In the genomic region with DNA sequence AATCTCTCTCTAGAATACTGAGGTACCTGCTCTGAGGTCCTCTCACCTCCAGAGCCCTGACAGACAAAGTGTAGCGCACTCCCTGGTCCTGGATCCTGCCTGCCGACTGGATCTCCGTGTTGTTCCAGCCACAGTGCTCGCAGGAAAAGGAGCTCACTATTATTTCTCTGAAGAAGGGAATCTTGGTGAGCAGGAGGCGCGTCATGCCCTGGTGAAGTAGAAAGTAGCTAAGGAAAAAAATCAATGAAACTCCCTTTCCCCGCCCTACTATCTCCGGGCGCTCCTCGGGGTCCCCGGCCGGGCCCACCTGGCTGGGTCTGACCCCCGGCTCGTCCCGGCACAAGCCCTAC, we compare ENCODE assay signal across 8 cellular contexts. TPM values are rescaled to one million over a fixed set of nuclear protein-coding genes. Genes with fewer than 3 reads are reported as not detected.
DNase-seq lines count a peak whose midpoint lies in the region; ATAC-seq, FAIRE-seq and TF ChIP-seq lines count a peak whose summit lies in the region.

No MANE protein-coding gene starts in this region.

- ATAC-seq in naive B cell (ENCODE audit: low read depth in 2 of 2) (peak in 1 of 2 donors; percentile 15), GM19351 (IDR thresholded peaks at IDR 0.05; ENCODE audit: unreplicated experiment) (no peak)

- peak overlapping the region; percentile 82 for H3K4me3 ChIP-seq in choroid plexus epithelial cell (ENCODE audit: low read depth, low read length)

- H3K27me3 Mint-ChIP-seq in naive B cell: peaks cover 0 to 9% (median 0%) of the 10 kb centered on the region in 3 donors

- H3K9me3 Mint-ChIP-seq in naive B cell: no peaks in the 10 kb centered on the region

- peak overlapping the region; percentile 63 to 98 (median 89) for H3K27ac Mint-ChIP-seq in naive B cell

- DNase-seq in ELR (ENCODE audit: low read depth): peak; percentile 40
- no peak for DNase-seq in HTR-8/SVneo (ENCODE audit: insufficient read length, low spot score)
- DNase-seq in choroid plexus epithelial cell (ENCODE audit: low read depth): peak; percentile 10
- DNase-seq in naive B cell: no peak
- DNase-seq in HUDEP-2 (lab: John Stamatoyannopoulos, UW; ENCODE audit: unreplicated experiment in 76 of 76): no peak
- DNase-seq in SHP77 (lab: John Stamatoyannopoulos, UW): no peak
- no peak for DNase-seq in superior temporal gyrus (ENCODE audit: extremely low spot score)

- peaks cover 17 to 19% of the 10 kb centered on the region in 2 donors for H3K36me3 Mint-ChIP-seq in naive B cell

- peak overlapping the region; percentile 77 to 99 (median 96) for H3K4me3 Mint-ChIP-seq in naive B cell

- peak; percentile 33 for FAIRE-seq in HTR-8/SVneo (lab: Jason Lieb, UNC)

- no peak for TF ChIP-seq CTCF in choroid plexus epithelial cell (conservative IDR thresholded peaks at IDR 0.05; ENCODE audit: low read depth, low read length)

- peaks cover 22 to 41% (median 36%) of the 10 kb centered on the region in 3 donors for H3K4me1 Mint-ChIP-seq in naive B cell

RNA-seq across cellular contexts. Expression of gene ZPR1, which starts 0.4 kb away (rescaled TPM):
- 10 to 100 TPM; 36.9 to 51.1 (median 45.0) TPM for polyA plus RNA-seq in naive B cell (ENCODE audit: low read depth in 6 of 6)

RNA-seq across cellular contexts. Expression of gene APOA5, which starts 4.3 kb away (rescaled TPM):
- polyA plus RNA-seq in naive B cell (ENCODE audit: low read depth in 6 of 6): not detected

RNA-seq across cellular contexts. Expression of gene BUD13, which starts 14.6 kb away (rescaled TPM):
- polyA plus RNA-seq in naive B cell (ENCODE audit: low read depth in 6 of 6): 10 to 100 TPM in 4 of 6 donors, 1 to 10 TPM in 2; 5.0 to 17.7 (median 13.6) TPM

RNA-seq across cellular contexts. Expression of gene APOA4, which starts 35.7 kb away (rescaled TPM):
- not detected for polyA plus RNA-seq in naive B cell (ENCODE audit: low read depth in 6 of 6)

RNA-seq across cellular contexts. Expression of gene APOC3, which starts 42.3 kb away (rescaled TPM):
- polyA plus RNA-seq in naive B cell (ENCODE audit: low read depth in 6 of 6): not detected

Comparison
In these comparisons a context has a peak if more than half of its experiments do, and no peak if none do; other contexts are left out.
1. DNase-seq: peak in ELR (single experiment) and choroid plexus epithelial cell (single experiment); none in HTR-8/SVneo (single experiment), naive B cell (single experiment), HUDEP-2 (0 of 76), SHP77 (0 of 2) and superior temporal gyrus (single experiment).